ENCODE assay signal across 8 cellular contexts in the genomic region with DNA sequence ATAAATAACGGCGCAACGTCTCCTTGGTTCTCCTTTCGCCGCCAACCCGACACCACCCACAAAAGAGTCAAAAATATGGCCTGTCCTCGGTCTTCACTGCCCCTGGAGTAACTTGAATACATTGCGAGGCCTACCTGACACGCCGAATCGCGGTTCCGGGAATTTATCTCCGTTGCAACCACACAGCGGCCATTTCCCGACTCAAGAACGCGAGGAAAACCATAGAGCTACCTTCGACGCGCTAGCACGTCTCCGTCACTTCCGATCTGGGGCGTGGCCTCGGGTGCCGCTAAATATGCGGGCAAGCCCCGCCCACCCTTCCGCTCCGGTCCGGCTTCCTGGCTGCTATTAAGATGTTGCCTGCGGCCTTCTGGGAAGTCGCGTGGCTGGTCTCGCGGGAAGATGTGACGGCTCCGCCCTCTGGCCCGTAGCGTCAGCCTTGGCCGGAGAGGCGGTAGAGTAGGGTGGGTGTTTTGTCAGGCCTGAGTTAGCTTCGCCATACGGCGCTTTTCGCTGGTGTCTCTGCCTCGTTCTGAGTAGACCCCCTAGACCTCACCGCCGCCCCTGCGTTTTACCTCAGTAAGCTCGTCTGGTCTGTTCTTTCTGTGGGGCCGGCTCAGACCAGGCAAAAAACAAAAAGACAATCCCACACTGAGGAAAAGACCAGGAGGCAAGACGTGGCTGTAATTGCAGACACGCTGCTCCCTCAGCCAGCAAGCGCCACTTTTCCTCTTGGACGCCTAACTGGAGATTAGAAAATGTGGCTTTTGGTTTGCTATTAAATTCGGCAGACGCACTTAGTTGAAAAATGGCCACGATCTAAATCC.
DNase-seq lines count a peak whose midpoint lies in the region; ATAC-seq and TF ChIP-seq lines count a peak whose summit lies in the region.

A gene with protein sequence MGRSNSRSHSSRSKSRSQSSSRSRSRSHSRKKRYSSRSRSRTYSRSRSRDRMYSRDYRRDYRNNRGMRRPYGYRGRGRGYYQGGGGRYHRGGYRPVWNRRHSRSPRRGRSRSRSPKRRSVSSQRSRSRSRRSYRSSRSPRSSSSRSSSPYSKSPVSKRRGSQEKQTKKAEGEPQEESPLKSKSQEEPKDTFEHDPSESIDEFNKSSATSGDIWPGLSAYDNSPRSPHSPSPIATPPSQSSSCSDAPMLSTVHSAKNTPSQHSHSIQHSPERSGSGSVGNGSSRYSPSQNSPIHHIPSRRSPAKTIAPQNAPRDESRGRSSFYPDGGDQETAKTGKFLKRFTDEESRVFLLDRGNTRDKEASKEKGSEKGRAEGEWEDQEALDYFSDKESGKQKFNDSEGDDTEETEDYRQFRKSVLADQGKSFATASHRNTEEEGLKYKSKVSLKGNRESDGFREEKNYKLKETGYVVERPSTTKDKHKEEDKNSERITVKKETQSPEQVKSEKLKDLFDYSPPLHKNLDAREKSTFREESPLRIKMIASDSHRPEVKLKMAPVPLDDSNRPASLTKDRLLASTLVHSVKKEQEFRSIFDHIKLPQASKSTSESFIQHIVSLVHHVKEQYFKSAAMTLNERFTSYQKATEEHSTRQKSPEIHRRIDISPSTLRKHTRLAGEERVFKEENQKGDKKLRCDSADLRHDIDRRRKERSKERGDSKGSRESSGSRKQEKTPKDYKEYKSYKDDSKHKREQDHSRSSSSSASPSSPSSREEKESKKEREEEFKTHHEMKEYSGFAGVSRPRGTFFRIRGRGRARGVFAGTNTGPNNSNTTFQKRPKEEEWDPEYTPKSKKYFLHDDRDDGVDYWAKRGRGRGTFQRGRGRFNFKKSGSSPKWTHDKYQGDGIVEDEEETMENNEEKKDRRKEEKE (minus strand): TSS at position 268 of the 827 bp plus-strand sequence. CDS start 9,980 bp downstream, outside the sequence.

- ATAC-seq in GM19035 (IDR thresholded peaks at IDR 0.05; ENCODE audit: unreplicated experiment): peak; percentile 86
- peak; percentile 88 for ATAC-seq in HG03354 (IDR thresholded peaks at IDR 0.05; ENCODE audit: poor library complexity, severe bottlenecking, unreplicated experiment)
- peak; percentile 82 to 86 for ATAC-seq in activated CD4-positive, CD25-positive, alpha-beta regulatory T cell treated with anti-CD3 and anti-CD28 coated beads, Interleukin-2, amount 50 U/mL, for 24 hours

- TF ChIP-seq CTCF in AG09319 (IDR thresholded peaks at IDR 0.05; ENCODE audit: low read depth, low read length): no peak

- DNase-seq in AG09319 (ENCODE audit: extremely low read depth, low read depth) (peak; percentile 99), NCI-H446 treated with DMSO at 0.1 percent for 48 hours (lab: John Stamatoyannopoulos, UW) (peak; percentile 98), cerebellar cortex (ENCODE audit: low spot score) (peak; percentile 99), iris pigment epithelial cell (ENCODE audit: low read depth) (peak; percentile 99)
- DNase-seq in stimulated activated CD4-positive, alpha-beta T cell treated with anti-CD3 and anti-CD28 coated beads, Interleukin-12 subunit alpha, Interleukin-12 subunit beta, amount 100 ng/mL, for 24 hours (ENCODE audit: low read depth in 2 of 2): peak; percentile 98 to 99

Comparison
In these comparisons a context has a peak if more than half of its experiments do, and no peak if none do; other contexts are left out.
1. Peak in every context shown above with its lines: DNase-seq and ATAC-seq.